In genomic region chr13:77928909-77929308, GRCh38 we compare ENCODE assay signal across 11 cellular contexts. TPM values are rescaled to one million over a fixed set of nuclear protein-coding genes. Genes with fewer than 3 reads are reported as not detected.
DNase-seq lines count a peak whose midpoint lies in the region; ATAC-seq, FAIRE-seq and TF ChIP-seq lines count a peak whose summit lies in the region.
"Had no signal": no experiment of that assay in that cellular context is flagged by ENCODE, and none has a peak within 500 bp of the region (broad histone marks: within the 10 kb centered on the region; RNA-seq: fewer than 3 reads in every experiment).

No MANE protein-coding gene starts in this region.

- 0% methylated on average over 2 of the region's 2 CpGs for WGBS in GM12878 (ENCODE audit: insufficient coverage, insufficient replicate concordance, low lambda C conversion rate, missing lambda C conversion rate)
- 9% methylated on average over 2 of the region's 2 CpGs for WGBS in right cardiac atrium

- DNase-seq in GM12878 (ENCODE audit: low read depth, low spot score) (peak; percentile 34), islet precursor cell (no peak), left lung (no peak), H54 (ENCODE audit: insufficient read length, low spot score) (no peak), right cardiac atrium (no peak)
- DNase-seq: anterior cingulate cortex had no signal

- no peak overlapping the region for H2AFZ ChIP-seq in GM12878 (ENCODE audit: control insufficient read depth, low read depth, low read length)

- TF ChIP-seq POLR2A in GM12878 (IDR thresholded peaks at IDR 0.05; ENCODE audit: low read depth, low read length) (no peak), H54 (IDR thresholded peaks at IDR 0.05; ENCODE audit: low read depth, low read length) (no peak)

- H3K9ac ChIP-seq in GM12878 (ENCODE audit: control insufficient read depth, insufficient read depth, low read length), result no peak overlapping the region
- H3K9ac ChIP-seq: KMS-11 had no signal

- SMC1A ChIA-PET in GM12878 (lab: Charles Lee; ENCODE audit: uncharacterized antibody, unreplicated experiment), result interaction anchor here (0.7 to 1.5 kb wide), 6 partner anchors 13 to 259 kb away, joined by 3 to 6 read pairs (median 3); no protein-coding TSS in a partner anchor

- no peaks in the 10 kb centered on the region; the same call in 2 of the 3 replicates for H3K9me3 ChIP-seq in GM12878 (replicated peaks; ENCODE audit: control insufficient read depth, insufficient read depth, low read length)
- H3K9me3 ChIP-seq in left lung, result no peaks in the 10 kb centered on the region
- H3K9me3 ChIP-seq in right cardiac atrium (ENCODE audit: control insufficient read depth, low read length), result no peaks in the 10 kb centered on the region
- H3K9me3 ChIP-seq: neutrophil had no signal

- H3K27me3 ChIP-seq in GM12878 (replicated peaks in 1 of 2; ENCODE audit: control insufficient read depth in 2 of 2, insufficient read depth in 2 of 2, low read length in 1 of 2) (no peaks in the 10 kb centered on the region), left lung (no peaks in the 10 kb centered on the region), right cardiac atrium (ENCODE audit: control insufficient read depth, insufficient read depth) (no peaks in the 10 kb centered on the region)
- H3K27me3 ChIP-seq: neutrophil had no signal

- FAIRE-seq in GM12878 (lab: Jason Lieb, UNC), result no peak
- no peak for FAIRE-seq in H54 (lab: Jason Lieb, UNC)

- H3K4me2 ChIP-seq in GM12878 (ENCODE audit: control insufficient read depth, insufficient read depth), result no peak overlapping the region
- H3K4me2 ChIP-seq: KMS-11 had no signal

- POLR2A ChIA-PET in GM12878 (lab: Charles Lee), result no interaction called here

- TF ChIP-seq CTCF in GM12878 (IDR thresholded peaks at IDR 0.05 in 2 of 3, conservative IDR thresholded peaks at IDR 0.05 in 1 of 3; ENCODE audit: control insufficient read depth in 2 of 3, extremely low read depth in 1 of 3, insufficient read depth in 1 of 3, low read depth in 3 of 3, low read length in 3 of 3) (no peak), left lung (IDR thresholded peaks at IDR 0.05) (no peak)

- peak; percentile 70 to 75; a peak in 3 of 4 replicates for TF ChIP-seq EP300 in GM12878 (IDR thresholded peaks at IDR 0.05; ENCODE audit: borderline replicate concordance in 1 of 2, control insufficient read depth in 1 of 2, low read depth in 2 of 2, low read length in 2 of 2)

- no peaks in the 10 kb centered on the region for H4K20me1 ChIP-seq in GM12878 (ENCODE audit: control insufficient read depth, insufficient read depth)

- TF ChIP-seq RAD21 in GM12878 (IDR thresholded peaks at IDR 0.05; ENCODE audit: insufficient read depth, low read depth, low read length), result no peak

- H3K36me3 ChIP-seq in GM12878 (ENCODE audit: control insufficient read depth in 2 of 2, insufficient read depth in 2 of 2, low read length in 1 of 2) (no peaks in the 10 kb centered on the region), left lung (no peaks in the 10 kb centered on the region)
- H3K36me3 ChIP-seq: neutrophil had no signal

- intact Hi-C loops in GM12878 (cut with micrococcal nuclease; ENCODE audit: unreplicated experiment), result loop anchor here (5.0 kb wide), 1 partner anchor 93 kb away; no protein-coding TSS in a partner anchor
- intact Hi-C loops in left lung (cut with DNase I), result no loop called here
- intact Hi-C loops in right cardiac atrium (cut with DNase I), result loop anchor here in 1 of 4 donors (10.0 kb wide), 1 partner anchor 196 kb away; no protein-coding TSS in a partner anchor

- no peaks in the 10 kb centered on the region for H3K79me2 ChIP-seq in GM12878 (ENCODE audit: control insufficient read depth, insufficient read depth, low read length)

- no peak overlapping the region for H3K4me3 ChIP-seq in GM12878
- H3K4me3 ChIP-seq in left lung, result no peak overlapping the region
- H3K4me3 ChIP-seq in right cardiac atrium (ENCODE audit: low read length), result no peak overlapping the region

- in situ Hi-C loops in GM12878 (cut with MboI), result no loop called here

- BruUV-seq in GM12878 (replicated peaks; lab: Mats Ljungman, UMichigan), result no TSS peak

- CTCF ChIA-PET in GM12878 (lab: Yijun Ruan, JAX), result interaction anchor here (0.9 to 1.5 kb wide), 2 partner anchors 15 to 31 kb away, joined by 3 to 5 read pairs; no protein-coding TSS in a partner anchor

- H3K4me1 ChIP-seq in GM12878 (ENCODE audit: control insufficient read depth, insufficient read depth, low read length), result no peaks in the 10 kb centered on the region
- H3K4me1 ChIP-seq in left lung, result peaks cover 0 to 13% of the 10 kb centered on the region in 2 donors
- no peaks in the 10 kb centered on the region for H3K4me1 ChIP-seq in right cardiac atrium (ENCODE audit: control insufficient read depth, insufficient read depth, low read length)

- H3K27ac ChIP-seq in GM12878 (ENCODE audit: control insufficient read depth, insufficient read depth) (no peak overlapping the region), left lung (no peak overlapping the region), right cardiac atrium (ENCODE audit: low read length) (no peak overlapping the region)
- H3K27ac ChIP-seq: KMS-11, neutrophil had no signal

- peak; percentile 95 for ATAC-seq in GM18502 (IDR thresholded peaks at IDR 0.05; ENCODE audit: poor library complexity, unreplicated experiment)
- peak; percentile 85 for ATAC-seq in GM21367 (IDR thresholded peaks at IDR 0.05; ENCODE audit: unreplicated experiment)
- peak; percentile 77 for ATAC-seq in HG03135 (IDR thresholded peaks at IDR 0.05; ENCODE audit: unreplicated experiment)
- ATAC-seq in GM12878, result peak; percentile 79
- ATAC-seq in left lung, result no peak
- no peak for ATAC-seq in right cardiac atrium

- RAD21 ChIA-PET in GM12878 (lab: Charles Lee; ENCODE audit: unreplicated experiment), result no interaction called here

TF ChIP-seq in GM12878, 131 proteins besides CTCF, POLR2A, EP300 and RAD21 (continues in another document):
- TF ChIP-seq IKZF2 (IDR thresholded peaks at IDR 0.05) (0 out of 4 replicates have a peak, but pooled peaks of 1 of the 2 experiments have one; percentile 41), MYC (IDR thresholded peaks at IDR 0.05; ENCODE audit: insufficient read depth, insufficient read length, insufficient replicate concordance, low read length, severe bottlenecking) (no peak), CREB1 (IDR thresholded peaks at IDR 0.05; ENCODE audit: low read depth) (peak; percentile 73), MAX (IDR thresholded peaks at IDR 0.05; ENCODE audit: low read depth, low read length) (no peak), CBX3 (IDR thresholded peaks at IDR 0.05; ENCODE audit: borderline replicate concordance, low read depth) (no peak), PRDM15 (CRISPR knock-in tag; IDR thresholded peaks at IDR 0.05) (no peak), NFIC (IDR thresholded peaks at IDR 0.05; ENCODE audit: low read depth, low read length) (peak; percentile 77)

RNA-seq across cellular contexts. Expression of gene EDNRB, which starts 10.3 kb away (rescaled TPM):
- 0.20 TPM in 1 of 2 replicates, not detected in the other for total RNA-seq in GM12878 (2013; cell fraction: nucleolus; rRNA removed)
- total RNA-seq in GM12878 (2014; rRNA removed) (not detected in 2 replicates), GM12878 (2014; rRNA removed; fragmentation: Illumina TruSeq; extraction: Trizol) (not detected in 2 replicates), GM12878 (2021) (not detected in 2 replicates), left lung (10 to 100 TPM; 58.4 to 72.7 TPM), right cardiac atrium (10 to 100 TPM; 55.3 to 60.8 (median 58.1) TPM)
- not detected for polyA plus RNA-seq in GM12878 (2011; ENCODE audit: low read depth)
- polyA plus RNA-seq in GM12878 (2011; rRNA removed) (not detected in 2 replicates), GM12878 (2014; fragmentation: Illumina TruSeq; extraction: Trizol) (not detected in 2 replicates), GM12878 (2014; fragmentation: Nextera tagmentation; extraction: Ambion mirVana) (not detected), GM12878 (2014; rRNA removed) (not detected in 2 replicates), GM12878 (2016; fragmentation: Nextera tagmentation; extraction: Ambion mirVana) (not detected), right cardiac atrium (28.2 TPM)
- polyA plus RNA-seq in GM12878 (2011; cell fraction: cytosol; rRNA removed), result not detected in 2 replicates
- polyA plus RNA-seq in GM12878 (2011; cell fraction: nucleus; rRNA removed), result not detected in 2 replicates
- polyA plus RNA-seq in GM12878 (2012), result not detected in 2 replicates
- polyA minus RNA-seq in GM12878 (2011; rRNA and poly(A)+ RNA removed), result not detected in 2 replicates
- polyA minus RNA-seq in GM12878 (2011; cell fraction: cytosol; rRNA and poly(A)+ RNA removed), result not detected in 2 replicates
- polyA minus RNA-seq in GM12878 (2011; cell fraction: nucleus; rRNA and poly(A)+ RNA removed), result not detected in 2 replicates

Comparison
In these comparisons a context has a peak if more than half of its experiments do, and no peak if none do; other contexts are left out.
1. ATAC-seq: peak in GM18502 (single experiment), GM21367 (single experiment), HG03135 (single experiment) and GM12878 (single experiment); none in left lung (single experiment) and right cardiac atrium (0 of 2).
2. RNA of gene EDNRB, which starts 10.3 kb away (total RNA-seq): 58.4 to 72.7 TPM in left lung and 55.3 to 60.8 TPM in right cardiac atrium; 0.20 TPM in GM12878; every median in the first group is over 10 times any median in the second.